In the genomic region with DNA sequence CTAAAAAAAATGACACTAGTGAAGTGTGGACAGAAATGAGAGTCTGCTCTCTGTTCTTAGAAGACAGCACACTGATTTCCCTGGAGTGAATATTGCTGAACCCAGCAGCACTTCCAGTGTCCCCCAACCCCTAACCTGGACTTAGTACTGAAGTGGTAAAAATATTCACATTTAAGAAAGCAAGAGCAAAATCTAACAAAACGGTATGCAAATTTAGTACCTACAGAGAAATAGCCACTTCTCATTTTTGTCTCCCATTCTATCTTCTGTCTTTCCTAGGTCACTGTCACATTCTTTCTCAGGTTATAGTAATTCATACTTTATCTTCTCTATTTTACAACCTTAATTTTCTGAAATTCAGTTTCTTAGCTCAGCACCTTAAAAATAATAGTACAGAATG, we compare ENCODE assay signal across 14 cellular contexts.
A peak's percentile ranks its signal among the peaks of the same experiment; 100 is the strongest.
DNase-seq lines count a peak whose midpoint lies in the region; ATAC-seq and TF ChIP-seq lines count a peak whose summit lies in the region.
"Had no signal": no experiment of that assay in that cellular context is flagged by ENCODE, and none has a peak within 500 bp of the region (broad histone marks: within the 10 kb centered on the region; RNA-seq: fewer than 3 reads in every experiment).

No MANE protein-coding gene starts in this region.

- H2AFZ ChIP-seq in neural cell (ENCODE audit: low read depth, low read length), result no peak overlapping the region

- H3K9me2 ChIP-seq in neural cell (ENCODE audit: insufficient read depth, low read length), result no peaks in the 10 kb centered on the region

- H3K9me3 ChIP-seq in neural cell (ENCODE audit: low read length), result no peaks in the 10 kb centered on the region
- H3K9me3 ChIP-seq: BE2C, MG63, SJCRH30 had no signal

- no peaks in the 10 kb centered on the region for H3K27me3 ChIP-seq in neural cell (ENCODE audit: insufficient read depth, low read depth, low read length)
- H3K27me3 ChIP-seq: BE2C, MG63, SJCRH30 had no signal

- no peaks in the 10 kb centered on the region for H4K20me1 ChIP-seq in neural cell (ENCODE audit: insufficient read depth)

- no peak for TF ChIP-seq EP300 in neural cell (conservative IDR thresholded peaks at IDR 0.05; ENCODE audit: poor library complexity, severe bottlenecking)

- H3K27ac ChIP-seq in neural cell (ENCODE audit: low read length), result peak overlapping the region; percentile 51
- H3K27ac ChIP-seq: SJCRH30 had no signal

- no peak for TF ChIP-seq CTCF in neural cell (IDR thresholded peaks at IDR 0.05; ENCODE audit: poor library complexity, severe bottlenecking)

- DNase-seq in NAMALWA (ENCODE audit: low spot score), result peak; percentile 54
- no peak for DNase-seq in iPS-NIHi11 (ENCODE audit: low spot score)
- DNase-seq: BE2C, NCI-H82, SW 1271 had no signal

- no peak overlapping the region for H3K9ac ChIP-seq in neural cell (ENCODE audit: low read length)

- no peaks in the 10 kb centered on the region for H3F3A ChIP-seq in neural cell (ENCODE audit: insufficient read depth, low read length, poor library complexity, severe bottlenecking)

- no peak overlapping the region for H3K4me3 ChIP-seq in neural cell (ENCODE audit: low read length)
- H3K4me3 ChIP-seq: K562, MG63, SJCRH30 had no signal

- ATAC-seq in GM18498 (IDR thresholded peaks at IDR 0.05; ENCODE audit: unreplicated experiment) (peak; percentile 35), HG02571 (IDR thresholded peaks at IDR 0.05; ENCODE audit: unreplicated experiment) (peak; percentile 31), GM18519 (IDR thresholded peaks at IDR 0.05; ENCODE audit: low FRiP score, unreplicated experiment) (no peak), GM18502 (IDR thresholded peaks at IDR 0.05; ENCODE audit: poor library complexity, unreplicated experiment) (no peak), HG03108 (IDR thresholded peaks at IDR 0.05; ENCODE audit: unreplicated experiment) (no peak)
- ATAC-seq: K562 had no signal

- no peaks in the 10 kb centered on the region for H3K79me2 ChIP-seq in neural cell (replicated peaks; ENCODE audit: insufficient read depth, low read length)

- H3K4me2 ChIP-seq in neural cell (ENCODE audit: low read length), result no peak overlapping the region

- TF ChIP-seq RAD21 in neural cell (conservative IDR thresholded peaks at IDR 0.05), result no peak

- H3K36me3 ChIP-seq in neural cell (ENCODE audit: insufficient read depth, low read length), result no peaks in the 10 kb centered on the region
- H3K36me3 ChIP-seq: BE2C, MG63, SJCRH30 had no signal

TF ChIP-seq in neural cell, 6 proteins besides CTCF, POLR2A, EP300 and RAD21:
- no peak for TF ChIP-seq MXI1 (conservative IDR thresholded peaks at IDR 0.05; ENCODE audit: poor library complexity, severe bottlenecking)
- TF ChIP-seq, protein P1, sequence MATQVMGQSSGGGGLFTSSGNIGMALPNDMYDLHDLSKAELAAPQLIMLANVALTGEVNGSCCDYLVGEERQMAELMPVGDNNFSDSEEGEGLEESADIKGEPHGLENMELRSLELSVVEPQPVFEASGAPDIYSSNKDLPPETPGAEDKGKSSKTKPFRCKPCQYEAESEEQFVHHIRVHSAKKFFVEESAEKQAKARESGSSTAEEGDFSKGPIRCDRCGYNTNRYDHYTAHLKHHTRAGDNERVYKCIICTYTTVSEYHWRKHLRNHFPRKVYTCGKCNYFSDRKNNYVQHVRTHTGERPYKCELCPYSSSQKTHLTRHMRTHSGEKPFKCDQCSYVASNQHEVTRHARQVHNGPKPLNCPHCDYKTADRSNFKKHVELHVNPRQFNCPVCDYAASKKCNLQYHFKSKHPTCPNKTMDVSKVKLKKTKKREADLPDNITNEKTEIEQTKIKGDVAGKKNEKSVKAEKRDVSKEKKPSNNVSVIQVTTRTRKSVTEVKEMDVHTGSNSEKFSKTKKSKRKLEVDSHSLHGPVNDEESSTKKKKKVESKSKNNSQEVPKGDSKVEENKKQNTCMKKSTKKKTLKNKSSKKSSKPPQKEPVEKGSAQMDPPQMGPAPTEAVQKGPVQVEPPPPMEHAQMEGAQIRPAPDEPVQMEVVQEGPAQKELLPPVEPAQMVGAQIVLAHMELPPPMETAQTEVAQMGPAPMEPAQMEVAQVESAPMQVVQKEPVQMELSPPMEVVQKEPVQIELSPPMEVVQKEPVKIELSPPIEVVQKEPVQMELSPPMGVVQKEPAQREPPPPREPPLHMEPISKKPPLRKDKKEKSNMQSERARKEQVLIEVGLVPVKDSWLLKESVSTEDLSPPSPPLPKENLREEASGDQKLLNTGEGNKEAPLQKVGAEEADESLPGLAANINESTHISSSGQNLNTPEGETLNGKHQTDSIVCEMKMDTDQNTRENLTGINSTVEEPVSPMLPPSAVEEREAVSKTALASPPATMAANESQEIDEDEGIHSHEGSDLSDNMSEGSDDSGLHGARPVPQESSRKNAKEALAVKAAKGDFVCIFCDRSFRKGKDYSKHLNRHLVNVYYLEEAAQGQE (IDR thresholded peaks at IDR 0.05; ENCODE audit: borderline replicate concordance), result no peak
- TF ChIP-seq POLR2AphosphoS5 (IDR thresholded peaks at IDR 0.05), result no peak
- TF ChIP-seq TAF1 (IDR thresholded peaks at IDR 0.05; ENCODE audit: low read depth), result no peak
- TF ChIP-seq SMC3 (conservative IDR thresholded peaks at IDR 0.05; ENCODE audit: poor library complexity), result no peak
- no peak for TF ChIP-seq EZH2 (IDR thresholded peaks at IDR 0.05; ENCODE audit: borderline replicate concordance, insufficient read depth, low read length, poor library complexity, severe bottlenecking)

Comparison
In these comparisons a context has a peak if more than half of its experiments do, and no peak if none do; other contexts are left out.
1. ATAC-seq: peak in GM18498 (single experiment) and HG02571 (single experiment); none in GM18519 (single experiment), GM18502 (single experiment) and HG03108 (single experiment).